In the genomic region with DNA sequence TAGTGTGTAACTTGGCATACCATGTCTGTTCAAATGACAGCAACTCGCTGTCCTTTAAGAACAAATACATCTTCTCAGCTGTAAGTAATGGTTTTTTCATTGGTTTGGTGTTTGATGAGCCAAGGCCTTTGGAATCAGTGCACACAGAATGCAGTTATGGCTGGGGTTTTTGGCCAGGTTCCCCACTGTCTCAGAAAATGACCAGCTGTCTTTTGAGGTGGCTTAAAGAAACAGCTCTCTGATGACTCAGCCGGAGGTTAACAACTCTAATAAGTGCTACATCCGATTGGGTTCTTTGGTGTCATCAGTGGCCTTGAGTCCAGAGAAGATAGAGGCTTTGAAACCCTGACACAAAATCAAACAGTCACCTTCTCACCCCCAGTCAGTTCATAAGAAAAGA, we compare ENCODE assay signal across 25 cellular contexts.
DNase-seq lines count a peak whose midpoint lies in the region; ATAC-seq and TF ChIP-seq lines count a peak whose summit lies in the region.
"Had no signal": no experiment of that assay in that cellular context is flagged by ENCODE, and none has a peak within 500 bp of the region (broad histone marks: within the 10 kb centered on the region; RNA-seq: fewer than 3 reads in every experiment).

No MANE protein-coding gene starts in this region.

- H3K4me3 ChIP-seq in SJCRH30 = no peak overlapping the region
- H3K4me3 ChIP-seq: esophagus squamous epithelium, HAP-1, transverse colon had no signal

- CTCF ChIA-PET in CD4-positive, alpha-beta T cell (lab: Charles Lee) = no interaction called here

- no peak for TF ChIP-seq CTCF in CD4-positive, alpha-beta T cell (IDR thresholded peaks at IDR 0.05)

- POLR2A ChIA-PET in CD4-positive, alpha-beta T cell (lab: Charles Lee) = no interaction called here

- intact Hi-C loops in CD4-positive, alpha-beta T cell (cut with DNase I, micrococcal nuclease) = no loop called here

- no peak for ATAC-seq in stimulated activated naive B cell treated with anti-CD40 and anti-IgM and Interleukin-4, amounts not matched to agents 10 μg/mL and 1 μg/mL and 100 μg/mL, for 72 hours (replicated peaks)
- no peak for ATAC-seq in CD4-positive, alpha-beta T cell (ENCODE audit: poor library complexity)
- ATAC-seq: effector memory CD8-positive, alpha-beta T cell; stimulated activated naive CD8-positive, alpha-beta T cell treated with anti-CD3 and anti-CD28 coated beads, Interleukin-15, Interleukin-2, amounts not matched to agents 100 U/mL and 50 U/mL, for 24 hours had no signal

- H3K36me3 Mint-ChIP-seq in stimulated activated naive B cell treated with anti-CD40 and anti-IgM and Interleukin-4, amounts not matched to agents 10 μg/mL and 1 μg/mL and 100 μg/mL, for 72 hours = no peaks in the 10 kb centered on the region
- H3K36me3 Mint-ChIP-seq in CD4-positive, alpha-beta T cell (ENCODE audit: low read depth) = no peaks in the 10 kb centered on the region
- H3K36me3 Mint-ChIP-seq: activated naive CD4-positive, alpha-beta T cell treated with anti-CD3 and anti-CD28 coated beads, Interleukin-2, amount 50 U/mL, for 24 hours; CD4-positive, alpha-beta memory T cell had no signal

- H3K4me1 Mint-ChIP-seq in stimulated activated naive B cell treated with anti-CD40 and anti-IgM and Interleukin-4, amounts not matched to agents 10 μg/mL and 1 μg/mL and 100 μg/mL, for 72 hours = no peaks in the 10 kb centered on the region
- no peaks in the 10 kb centered on the region for H3K4me1 Mint-ChIP-seq in CD4-positive, alpha-beta T cell (ENCODE audit: low read depth)
- H3K4me1 Mint-ChIP-seq: activated naive CD4-positive, alpha-beta T cell treated with anti-CD3 and anti-CD28 coated beads, Interleukin-2, amount 50 U/mL, for 24 hours; CD4-positive, alpha-beta memory T cell; nephron had no signal

- no peak overlapping the region for H3K27ac Mint-ChIP-seq in stimulated activated naive B cell treated with anti-CD40 and anti-IgM and Interleukin-4, amounts not matched to agents 10 μg/mL and 1 μg/mL and 100 μg/mL, for 72 hours
- H3K27ac Mint-ChIP-seq in CD4-positive, alpha-beta T cell = no peak overlapping the region
- H3K27ac Mint-ChIP-seq: activated naive CD4-positive, alpha-beta T cell treated with anti-CD3 and anti-CD28 coated beads, Interleukin-2, amount 50 U/mL, for 24 hours; CD4-positive, alpha-beta memory T cell; effector memory CD8-positive, alpha-beta T cell; nephron had no signal

- no peaks in the 10 kb centered on the region for H3K27me3 ChIP-seq in SJCRH30
- H3K27me3 ChIP-seq in CD4-positive, alpha-beta T cell (ENCODE audit: control insufficient read depth, insufficient read depth, low read length) = no peaks in the 10 kb centered on the region
- H3K27me3 ChIP-seq: esophagus squamous epithelium, transverse colon had no signal

- 0 out of 2 replicates have a peak, but pooled peaks cover 4% of the 10 kb centered on the region for H3K4me1 ChIP-seq in SJCRH30
- H3K4me1 ChIP-seq: esophagus squamous epithelium, HAP-1, transverse colon had no signal

- no peak overlapping the region for H3K27ac ChIP-seq in SJCRH30
- no peak overlapping the region for H3K27ac ChIP-seq in CD4-positive, alpha-beta T cell (ENCODE audit: low read depth, low read length)
- H3K27ac ChIP-seq: esophagus squamous epithelium, transverse colon had no signal

- peaks cover 0 to 2% of the 10 kb centered on the region in 2 donors for H3K9me3 Mint-ChIP-seq in stimulated activated naive B cell treated with anti-CD40 and anti-IgM and Interleukin-4, amounts not matched to agents 10 μg/mL and 1 μg/mL and 100 μg/mL, for 72 hours
- H3K9me3 Mint-ChIP-seq in CD4-positive, alpha-beta T cell = peaks cover 2% of the 10 kb centered on the region
- H3K9me3 Mint-ChIP-seq: nephron had no signal

- no peaks in the 10 kb centered on the region for H3K36me3 ChIP-seq in SJCRH30
- H3K36me3 ChIP-seq: esophagus squamous epithelium, HAP-1, transverse colon had no signal

- H3K27me3 Mint-ChIP-seq in stimulated activated naive B cell treated with anti-CD40 and anti-IgM and Interleukin-4, amounts not matched to agents 10 μg/mL and 1 μg/mL and 100 μg/mL, for 72 hours = no peaks in the 10 kb centered on the region
- no peaks in the 10 kb centered on the region for H3K27me3 Mint-ChIP-seq in CD4-positive, alpha-beta T cell
- H3K27me3 Mint-ChIP-seq: activated naive CD4-positive, alpha-beta T cell treated with anti-CD3 and anti-CD28 coated beads, Interleukin-2, amount 50 U/mL, for 24 hours; CD4-positive, alpha-beta memory T cell; effector memory CD8-positive, alpha-beta T cell had no signal

- DNase-seq in HS-5 (ENCODE audit: low read depth) (peak; percentile 9), SJCRH30 (peak; percentile 28 to 65), glomerular visceral epithelial cell (ENCODE audit: extremely low spot score) (peak; percentile 66), pons (ENCODE audit: low spot score) (peak; percentile 9), SHP77 treated with DMSO at 0.1 percent for 48 hours (lab: John Stamatoyannopoulos, UW) (no peak), medulla oblongata (ENCODE audit: extremely low spot score) (no peak)
- no peak for DNase-seq in stimulated activated naive B cell treated with anti-CD40 and anti-IgM and Interleukin-4, amounts not matched to agents 10 μg/mL and 1 μg/mL and 100 μg/mL, for 72 hours
- no peak for DNase-seq in CD4-positive, alpha-beta T cell
- DNase-seq: activated CD4-positive, alpha-beta T cell treated with anti-CD3 and anti-CD28 coated beads for 4 hours; aorta; effector memory CD8-positive, alpha-beta T cell; esophagus squamous epithelium; Karpas-422; mesenchymal stem cell; NCI-H1092 treated with DMSO at 0.1 percent for 48 hours; NCI-H2029 treated with DMSO at 0.1 percent for 48 hours; NCI-H510A; posterior cingulate gyrus; small intestine; stimulated activated naive CD8-positive, alpha-beta T cell treated with anti-CD3 and anti-CD28 coated beads, Interleukin-15, Interleukin-2, amounts not matched to agents 100 U/mL and 50 U/mL, for 24 hours; transverse colon had no signal

- H3K9me3 ChIP-seq in SJCRH30 (replicated peaks) = no peaks in the 10 kb centered on the region
- H3K9me3 ChIP-seq in CD4-positive, alpha-beta T cell (ENCODE audit: control insufficient read depth, low read length) = no peaks in the 10 kb centered on the region
- H3K9me3 ChIP-seq: esophagus squamous epithelium, HAP-1 had no signal

- no peak overlapping the region for H3K4me3 Mint-ChIP-seq in stimulated activated naive B cell treated with anti-CD40 and anti-IgM and Interleukin-4, amounts not matched to agents 10 μg/mL and 1 μg/mL and 100 μg/mL, for 72 hours
- no peak overlapping the region for H3K4me3 Mint-ChIP-seq in CD4-positive, alpha-beta T cell
- H3K4me3 Mint-ChIP-seq: activated naive CD4-positive, alpha-beta T cell treated with anti-CD3 and anti-CD28 coated beads, Interleukin-2, amount 50 U/mL, for 24 hours; CD4-positive, alpha-beta memory T cell; effector memory CD8-positive, alpha-beta T cell; nephron had no signal

Comparison
In these comparisons a context has a peak if more than half of its experiments do, and no peak if none do; other contexts are left out.
1. DNase-seq: peak in HS-5 (single experiment), SJCRH30 (2 of 2), glomerular visceral epithelial cell (single experiment) and pons (single experiment); none in SHP77 treated with DMSO at 0.1 percent for 48 hours (single experiment), stimulated activated naive B cell treated with anti-CD40 and anti-IgM and Interleukin-4, amounts not matched to agents 10 μg/mL and 1 μg/mL and 100 μg/mL, for 72 hours (single experiment), medulla oblongata (single experiment) and CD4-positive, alpha-beta T cell (0 of 10).